ENCODE assay signal across 12 cellular contexts in genomic region chr17:77315551-77316190, GRCh38.
A peak's percentile ranks its signal among the peaks of the same experiment; 100 is the strongest.
DNase-seq lines count a peak whose midpoint lies in the region; ATAC-seq, FAIRE-seq and TF ChIP-seq lines count a peak whose summit lies in the region.
"Had no signal": no experiment of that assay in that cellular context is flagged by ENCODE, and none has a peak within 500 bp of the region (broad histone marks: within the 10 kb centered on the region; RNA-seq: fewer than 3 reads in every experiment).

No MANE protein-coding gene starts in this region.

- no peak overlapping the region for H3K4me3 ChIP-seq in HEK293 (ENCODE audit: low read depth, low read length)
- no peak overlapping the region for H3K4me3 ChIP-seq in adrenal gland
- no peak overlapping the region for H3K4me3 ChIP-seq in HepG2 (replicated peaks in 1 of 3; ENCODE audit: insufficient read depth in 1 of 3, low read depth in 2 of 3, low read length in 3 of 3)
- peak overlapping the region; percentile 31 for H3K4me3 ChIP-seq in thoracic aorta

- no peak for TF ChIP-seq CTCF in HEK293 (tag by site-specific recombination; IDR thresholded peaks at IDR 0.05)
- TF ChIP-seq CTCF in adrenal gland (IDR thresholded peaks at IDR 0.05), result no peak
- no peak for TF ChIP-seq CTCF in HepG2 (CRISPR knock-in tag; IDR thresholded peaks at IDR 0.05)
- TF ChIP-seq CTCF in thoracic aorta (IDR thresholded peaks at IDR 0.05), result no peak

- POLR2A ChIA-PET in HEK293 (lab: Yijun Ruan, JAX) (no interaction called here), HepG2 (lab: Yijun Ruan, JAX) (no interaction called here)

- no peak for TF ChIP-seq POLR2A in adrenal gland (IDR thresholded peaks at IDR 0.05)
- no peak for TF ChIP-seq POLR2A in HepG2 (IDR thresholded peaks at IDR 0.05; ENCODE audit: insufficient read depth in 1 of 2, low read depth in 2 of 2, low read length in 2 of 2)

- TF ChIP-seq EP300 in HepG2 (IDR thresholded peaks at IDR 0.05; ENCODE audit: low read depth in 2 of 2, low read length in 2 of 2) (no peak), HepG2 (CRISPR knock-in tag; IDR thresholded peaks at IDR 0.05; ENCODE audit: borderline replicate concordance) (no peak)

- H2AFZ ChIP-seq in HepG2 (ENCODE audit: low read length), result no peak overlapping the region

- WGBS in adrenal gland, 4 donors, result 38 to 69% (median 60%) methylated on average over 7 to 16 of the region's 16 CpGs
- 90% methylated on average over 16 of the region's 16 CpGs for WGBS in HepG2 (ENCODE audit: low lambda C conversion rate)

- no peaks in the 10 kb centered on the region for H3K27me3 ChIP-seq in adrenal gland
- H3K27me3 ChIP-seq in HepG2 (ENCODE audit: control insufficient read depth in 1 of 2, insufficient read depth in 2 of 2, low read length in 2 of 2), result no peaks in the 10 kb centered on the region
- H3K27me3 ChIP-seq in thoracic aorta (replicated peaks; ENCODE audit: insufficient read depth), result no peaks in the 10 kb centered on the region

- peak in 4 of 7 donors; percentile 23 to 65 (median 42) for DNase-seq in adrenal gland
- no peak for DNase-seq in HepG2 (ENCODE audit: low spot score)
- DNase-seq in thoracic aorta (ENCODE audit: low spot score), result no peak
- no peak for DNase-seq in RPMI8226
- no peak for DNase-seq in 8988T
- DNase-seq: activated CD4-positive, alpha-beta T cell treated with anti-CD3 and anti-CD28 coated beads, Interleukin-2, amount 50 U/mL, for 4 hours; NCI-H1694 treated with DMSO at 0.1 percent for 48 hours; stimulated activated naive CD4-positive, alpha-beta T cell treated with Interleukin-2 at 50 U/mL for 16 hours had no signal

- H3K4me1 ChIP-seq in HEK293 (ENCODE audit: control insufficient read depth, insufficient read depth, low read length) (peaks cover 2% of the 10 kb centered on the region; the same call in 1 of the 2 replicates), adrenal gland (replicated peaks in 1 of 2) (peaks cover 38 to 46% of the 10 kb centered on the region in 2 donors), HepG2 (ENCODE audit: insufficient read depth, low read length) (peaks cover 55% of the 10 kb centered on the region), thoracic aorta (ENCODE audit: control insufficient read depth in 1 of 2, low read depth in 2 of 2) (peaks cover 30 to 62% of the 10 kb centered on the region in 2 donors)

- H3K36me3 ChIP-seq in HEK293 (ENCODE audit: control insufficient read depth in 2 of 2, insufficient read depth in 1 of 2, low read length in 2 of 2), result peaks cover 0 to 12% of the 10 kb centered on the region in 2 experiments; a peak in 1 of 3 replicates
- no peaks in the 10 kb centered on the region for H3K36me3 ChIP-seq in adrenal gland (replicated peaks in 1 of 2)
- peaks cover 34 to 74% of the 10 kb centered on the region in 2 experiments for H3K36me3 ChIP-seq in HepG2 (replicated peaks in 1 of 2; ENCODE audit: control insufficient read depth in 1 of 2, insufficient read depth in 2 of 2, low read length in 2 of 2)
- H3K36me3 ChIP-seq in thoracic aorta, result no peaks in the 10 kb centered on the region

- peak overlapping the region; percentile 16 for H3K4me2 ChIP-seq in HepG2 (ENCODE audit: low read depth, low read length)

- H3K9ac ChIP-seq in HepG2 (ENCODE audit: insufficient read depth, low read depth, low read length), result no peak overlapping the region

- peaks cover 78% of the 10 kb centered on the region for H3K79me2 ChIP-seq in HepG2 (ENCODE audit: insufficient read depth, low read length)

- H4K20me1 ChIP-seq in HepG2 (ENCODE audit: insufficient read depth, low read length), result peaks cover 57% of the 10 kb centered on the region; the same call in 1 of the 2 replicates

- CTCF ChIA-PET in HEK293 (lab: Yijun Ruan, JAX) (no interaction called here), HepG2 (lab: Yijun Ruan, JAX; ENCODE audit: low intra/inter-chr PET ratio, low total read pairs) (no interaction called here)

- intact Hi-C loops in adrenal gland (cut with DNase I), result no loop called here
- intact Hi-C loops in HepG2 (cut with micrococcal nuclease; ENCODE audit: unreplicated experiment), result no loop called here

- in situ Hi-C loops in HepG2 (cut with HindIII; ENCODE audit: extremely low pct_ligation_motif_present, low pct_unique_long_range_greater_than_20kb), result no loop called here

- H3K9me3 ChIP-seq in HEK293 (ENCODE audit: control insufficient read depth, insufficient read depth, low read depth, low read length) (no peaks in the 10 kb centered on the region), adrenal gland (replicated peaks in 1 of 3) (no peaks in the 10 kb centered on the region), HepG2 (ENCODE audit: low read length) (no peaks in the 10 kb centered on the region), thoracic aorta (no peaks in the 10 kb centered on the region)

- peak overlapping the region; percentile 48; the same call in 1 of the 2 replicates for H3K27ac ChIP-seq in HEK293 (ENCODE audit: extremely low read depth, low read depth, low read length)
- peak overlapping the region in 4 of 5 donors; percentile 44 to 88 (median 72) for H3K27ac ChIP-seq in adrenal gland
- H3K27ac ChIP-seq in HepG2 (ENCODE audit: extremely low read length, insufficient read depth, low read length), result peak overlapping the region; percentile 52
- peak overlapping the region in 1 of 2 donors; percentile 38 for H3K27ac ChIP-seq in thoracic aorta

- ATAC-seq in HepG2 (no peak), thoracic aorta (ENCODE audit: insufficient number of reproducible peaks, low FRiP score, low read depth) (no peak), HG03460 (IDR thresholded peaks at IDR 0.05; ENCODE audit: unreplicated experiment) (no peak)

- no peak for FAIRE-seq in HepG2 (lab: Jason Lieb, UNC)
- FAIRE-seq: GM19239, RCC 7860 had no signal

- no TSS peak for BruUV-seq in HepG2 (replicated peaks; lab: Mats Ljungman, UMichigan)

- no peak for TF ChIP-seq RAD21 in HepG2 (CRISPR knock-in tag; IDR thresholded peaks at IDR 0.05)

TF ChIP-seq in HEK293, 187 proteins besides CTCF, POLR2A, EP300 and RAD21 (continues in another document):
- TF ChIP-seq, protein P1, sequence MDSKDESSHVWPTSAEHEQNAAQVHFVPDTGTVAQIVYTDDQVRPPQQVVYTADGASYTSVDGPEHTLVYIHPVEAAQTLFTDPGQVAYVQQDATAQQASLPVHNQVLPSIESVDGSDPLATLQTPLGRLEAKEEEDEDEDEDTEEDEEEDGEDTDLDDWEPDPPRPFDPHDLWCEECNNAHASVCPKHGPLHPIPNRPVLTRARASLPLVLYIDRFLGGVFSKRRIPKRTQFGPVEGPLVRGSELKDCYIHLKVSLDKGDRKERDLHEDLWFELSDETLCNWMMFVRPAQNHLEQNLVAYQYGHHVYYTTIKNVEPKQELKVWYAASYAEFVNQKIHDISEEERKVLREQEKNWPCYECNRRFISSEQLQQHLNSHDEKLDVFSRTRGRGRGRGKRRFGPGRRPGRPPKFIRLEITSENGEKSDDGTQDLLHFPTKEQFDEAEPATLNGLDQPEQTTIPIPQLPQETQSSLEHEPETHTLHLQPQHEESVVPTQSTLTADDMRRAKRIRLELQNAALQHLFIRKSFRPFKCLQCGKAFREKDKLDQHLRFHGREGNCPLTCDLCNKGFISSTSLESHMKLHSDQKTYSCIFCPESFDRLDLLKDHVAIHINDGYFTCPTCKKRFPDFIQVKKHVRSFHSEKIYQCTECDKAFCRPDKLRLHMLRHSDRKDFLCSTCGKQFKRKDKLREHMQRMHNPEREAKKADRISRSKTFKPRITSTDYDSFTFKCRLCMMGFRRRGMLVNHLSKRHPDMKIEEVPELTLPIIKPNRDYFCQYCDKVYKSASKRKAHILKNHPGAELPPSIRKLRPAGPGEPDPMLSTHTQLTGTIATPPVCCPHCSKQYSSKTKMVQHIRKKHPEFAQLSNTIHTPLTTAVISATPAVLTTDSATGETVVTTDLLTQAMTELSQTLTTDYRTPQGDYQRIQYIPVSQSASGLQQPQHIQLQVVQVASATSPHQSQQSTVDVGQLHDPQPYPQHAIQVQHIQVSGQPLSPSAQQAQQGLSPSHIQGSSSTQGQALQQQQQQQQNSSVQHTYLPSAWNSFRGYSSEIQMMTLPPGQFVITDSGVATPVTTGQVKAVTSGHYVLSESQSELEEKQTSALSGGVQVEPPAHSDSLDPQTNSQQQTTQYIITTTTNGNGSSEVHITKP (tag by site-specific recombination; IDR thresholded peaks at IDR 0.05), result 0 out of 2 replicates have a peak, but pooled peaks have one; percentile 11

TF ChIP-seq in HepG2, 621 proteins besides CTCF, POLR2A, EP300 and RAD21 (continues in another document):
- TF ChIP-seq ZNF577 (CRISPR knock-in tag; IDR thresholded peaks at IDR 0.05; ENCODE audit: borderline replicate concordance, low read depth) (no peak), MAF1 (CRISPR knock-in tag; IDR thresholded peaks at IDR 0.05; ENCODE audit: borderline replicate concordance) (no peak), ZNF879 (CRISPR knock-in tag; IDR thresholded peaks at IDR 0.05) (no peak)
- TF ChIP-seq, protein P2, sequence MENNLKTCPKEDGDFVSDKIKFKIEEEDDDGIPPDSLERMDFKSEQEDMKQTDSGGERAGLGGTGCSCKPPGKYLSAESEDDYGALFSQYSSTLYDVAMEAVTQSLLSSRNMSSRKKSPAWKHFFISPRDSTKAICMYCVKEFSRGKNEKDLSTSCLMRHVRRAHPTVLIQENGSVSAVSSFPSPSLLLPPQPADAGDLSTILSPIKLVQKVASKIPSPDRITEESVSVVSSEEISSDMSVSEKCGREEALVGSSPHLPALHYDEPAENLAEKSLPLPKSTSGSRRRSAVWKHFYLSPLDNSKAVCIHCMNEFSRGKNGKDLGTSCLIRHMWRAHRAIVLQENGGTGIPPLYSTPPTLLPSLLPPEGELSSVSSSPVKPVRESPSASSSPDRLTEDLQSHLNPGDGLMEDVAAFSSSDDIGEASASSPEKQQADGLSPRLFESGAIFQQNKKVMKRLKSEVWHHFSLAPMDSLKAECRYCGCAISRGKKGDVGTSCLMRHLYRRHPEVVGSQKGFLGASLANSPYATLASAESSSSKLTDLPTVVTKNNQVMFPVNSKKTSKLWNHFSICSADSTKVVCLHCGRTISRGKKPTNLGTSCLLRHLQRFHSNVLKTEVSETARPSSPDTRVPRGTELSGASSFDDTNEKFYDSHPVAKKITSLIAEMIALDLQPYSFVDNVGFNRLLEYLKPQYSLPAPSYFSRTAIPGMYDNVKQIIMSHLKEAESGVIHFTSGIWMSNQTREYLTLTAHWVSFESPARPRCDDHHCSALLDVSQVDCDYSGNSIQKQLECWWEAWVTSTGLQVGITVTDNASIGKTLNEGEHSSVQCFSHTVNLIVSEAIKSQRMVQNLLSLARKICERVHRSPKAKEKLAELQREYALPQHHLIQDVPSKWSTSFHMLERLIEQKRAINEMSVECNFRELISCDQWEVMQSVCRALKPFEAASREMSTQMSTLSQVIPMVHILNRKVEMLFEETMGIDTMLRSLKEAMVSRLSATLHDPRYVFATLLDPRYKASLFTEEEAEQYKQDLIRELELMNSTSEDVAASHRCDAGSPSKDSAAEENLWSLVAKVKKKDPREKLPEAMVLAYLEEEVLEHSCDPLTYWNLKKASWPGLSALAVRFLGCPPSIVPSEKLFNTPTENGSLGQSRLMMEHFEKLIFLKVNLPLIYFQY (CRISPR knock-in tag; IDR thresholded peaks at IDR 0.05; ENCODE audit: borderline replicate concordance), result no peak
- TF ChIP-seq, protein P3, sequence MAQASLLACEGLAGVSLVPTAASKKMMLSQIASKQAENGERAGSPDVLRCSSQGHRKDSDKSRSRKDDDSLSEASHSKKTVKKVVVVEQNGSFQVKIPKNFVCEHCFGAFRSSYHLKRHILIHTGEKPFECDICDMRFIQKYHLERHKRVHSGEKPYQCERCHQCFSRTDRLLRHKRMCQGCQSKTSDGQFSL (CRISPR knock-in tag; IDR thresholded peaks at IDR 0.05), result no peak

Comparison
In these comparisons a context has a peak if more than half of its experiments do, and no peak if none do; other contexts are left out.
1. DNase-seq: peak in adrenal gland (4 of 7); none in HepG2 (single experiment), thoracic aorta (single experiment), RPMI8226 (single experiment) and 8988T (single experiment).